ENCODE assay signal across 8 cellular contexts in genomic region chr15:78061963-78062427, GRCh38. TPM values are rescaled to one million over a fixed set of nuclear protein-coding genes. Genes with fewer than 3 reads are reported as not detected.
DNase-seq lines count a peak whose midpoint lies in the region; ATAC-seq and TF ChIP-seq lines count a peak whose summit lies in the region.

No MANE protein-coding gene starts in this region.

- H3K9me3 ChIP-seq in gastroesophageal sphincter, result no peaks in the 10 kb centered on the region

- peaks cover 16 to 98% (median 69%) of the 10 kb centered on the region in 3 donors for H3K4me1 ChIP-seq in gastroesophageal sphincter

- no peak for TF ChIP-seq POLR2A in gastroesophageal sphincter (IDR thresholded peaks at IDR 0.05)

- CTCF ChIA-PET in activated CD4-positive, alpha-beta T cell treated with anti-CD3 and anti-CD28 coated beads for 36 hours (lab: Charles Lee), result interaction anchor here (0.9 to 5.4 kb wide), 5 partner anchors 9 to 73 kb away, joined by 3 to 34 read pairs (median 6); no protein-coding TSS in a partner anchor
- CTCF ChIA-PET in activated B cell treated with CpG ODN at 0.5 μM for 24 hours (lab: Charles Lee), result interaction anchor here (1.4 kb wide), 1 partner anchor 14 kb away, joined by 3 read pairs; no protein-coding TSS in a partner anchor

- H3K4me1 Mint-ChIP-seq in activated CD4-positive, alpha-beta T cell treated with anti-CD3 and anti-CD28 coated beads for 36 hours, result peaks cover 47% of the 10 kb centered on the region
- peaks cover 50% of the 10 kb centered on the region for H3K4me1 Mint-ChIP-seq in activated B cell treated with CpG ODN at 0.5 μM for 24 hours

- no peak for TF ChIP-seq CTCF in activated B cell treated with CpG ODN at 0.5 μM for 24 hours (IDR thresholded peaks at IDR 0.05)
- TF ChIP-seq CTCF in gastroesophageal sphincter (IDR thresholded peaks at IDR 0.05), result no peak

- POLR2A ChIA-PET in activated CD4-positive, alpha-beta T cell treated with anti-CD3 and anti-CD28 coated beads for 36 hours (lab: Charles Lee), result interaction anchor here (0.8 to 1.6 kb wide), 4 partner anchors 10 to 27 kb away, joined by 4 to 6 read pairs (median 6); no protein-coding TSS in a partner anchor
- POLR2A ChIA-PET in activated B cell treated with CpG ODN at 0.5 μM for 24 hours (lab: Charles Lee), result interaction anchor here (0.6 to 1.5 kb wide), 4 partner anchors 12 to 112 kb away, joined by 3 to 8 read pairs (median 3); no protein-coding TSS in a partner anchor

- peak overlapping the region; percentile 77 for H3K27ac Mint-ChIP-seq in activated CD4-positive, alpha-beta T cell treated with anti-CD3 and anti-CD28 coated beads for 36 hours
- H3K27ac Mint-ChIP-seq in activated B cell treated with CpG ODN at 0.5 μM for 24 hours, result peak overlapping the region; percentile 19

- H3K27ac ChIP-seq in gastroesophageal sphincter, result peak overlapping the region in 3 of 4 donors; percentile 62 to 80 (median 75)

- H3K36me3 ChIP-seq in gastroesophageal sphincter, result no peaks in the 10 kb centered on the region

- H3K36me3 Mint-ChIP-seq in activated CD4-positive, alpha-beta T cell treated with anti-CD3 and anti-CD28 coated beads for 36 hours (ENCODE audit: low read depth), result peaks cover 7% of the 10 kb centered on the region
- H3K36me3 Mint-ChIP-seq in activated B cell treated with CpG ODN at 0.5 μM for 24 hours (ENCODE audit: low read depth), result no peaks in the 10 kb centered on the region

- no peaks in the 10 kb centered on the region for H3K27me3 ChIP-seq in gastroesophageal sphincter

- TF ChIP-seq EP300 in gastroesophageal sphincter (IDR thresholded peaks at IDR 0.05), result no peak

- WGBS in gastroesophageal sphincter (ENCODE audit: low coverage in 1 of 2), 2 donors, result 3 to 16% methylated on average over 3 to 6 of the region's 6 CpGs

- no peaks in the 10 kb centered on the region for H3K27me3 Mint-ChIP-seq in activated CD4-positive, alpha-beta T cell treated with anti-CD3 and anti-CD28 coated beads for 36 hours
- no peaks in the 10 kb centered on the region for H3K27me3 Mint-ChIP-seq in activated B cell treated with CpG ODN at 0.5 μM for 24 hours

- peak; percentile 75 for ATAC-seq in activated CD4-positive, alpha-beta T cell treated with anti-CD3 and anti-CD28 coated beads for 36 hours
- ATAC-seq in HG03342 (IDR thresholded peaks at IDR 0.05; ENCODE audit: unreplicated experiment) (peak; percentile 47), activated B cell treated with CpG ODN at 0.5 μM for 24 hours (ENCODE audit: low read depth) (no peak), gastroesophageal sphincter (no peak), GM18517 (IDR thresholded peaks at IDR 0.05; ENCODE audit: unreplicated experiment) (no peak)

- intact Hi-C loops in activated CD4-positive, alpha-beta T cell treated with anti-CD3 and anti-CD28 coated beads for 36 hours (cut with DNase I, micrococcal nuclease), result loop anchor here in 1 of 2 experiments (1.0 kb wide), 1 partner anchor 10 kb away; no protein-coding TSS in a partner anchor
- intact Hi-C loops in activated B cell treated with CpG ODN at 0.5 μM for 24 hours (cut with micrococcal nuclease), result no loop called here

- peak overlapping the region in 1 of 2 donors; percentile 18 for H3K4me3 ChIP-seq in gastroesophageal sphincter

- peak; percentile 66 for DNase-seq in activated CD4-positive, alpha-beta T cell treated with anti-CD3 and anti-CD28 coated beads for 36 hours
- no peak for DNase-seq in activated CD4-positive, alpha-beta T cell treated with anti-CD3 and anti-CD28 coated beads, Interleukin-2, amount 50 U/mL, for 4 hours
- DNase-seq in activated B cell treated with CpG ODN at 0.5 μM for 24 hours (no peak), middle frontal gyrus (ENCODE audit: extremely low spot score, low spot score) (no peak)
- DNase-seq in stimulated activated CD4-positive, alpha-beta T cell treated with anti-CD3 and anti-CD28 coated beads, Interleukin-2, amount 100 ng/mL, for 4 hours (ENCODE audit: low read depth), result peak; percentile 51

- H3K4me3 Mint-ChIP-seq in activated CD4-positive, alpha-beta T cell treated with anti-CD3 and anti-CD28 coated beads for 36 hours, result peak overlapping the region; percentile 63
- H3K4me3 Mint-ChIP-seq in activated B cell treated with CpG ODN at 0.5 μM for 24 hours, result peak overlapping the region; percentile 22

- H3K9me3 Mint-ChIP-seq in activated CD4-positive, alpha-beta T cell treated with anti-CD3 and anti-CD28 coated beads for 36 hours (ENCODE audit: low read depth), result no peaks in the 10 kb centered on the region
- H3K9me3 Mint-ChIP-seq in activated B cell treated with CpG ODN at 0.5 μM for 24 hours, result no peaks in the 10 kb centered on the region

RNA-seq across cellular contexts. Expression of gene TBC1D2B, which starts 15.5 kb away (rescaled TPM):
- 10 to 100 TPM; 49.3 to 52.0 TPM for total RNA-seq in activated CD4-positive, alpha-beta T cell treated with anti-CD3 and anti-CD28 coated beads for 36 hours
- total RNA-seq in activated B cell treated with CpG ODN at 0.5 μM for 24 hours, result 12.9 and 13.7 TPM in 2 replicates
- total RNA-seq in gastroesophageal sphincter, result 10 to 100 TPM; 36.9 to 51.7 (median 46.5) TPM

RNA-seq across cellular contexts. Expression of gene SH2D7, which starts 30.4 kb away (rescaled TPM):
- not detected for total RNA-seq in activated CD4-positive, alpha-beta T cell treated with anti-CD3 and anti-CD28 coated beads for 36 hours
- total RNA-seq in activated B cell treated with CpG ODN at 0.5 μM for 24 hours, result not detected in 2 replicates
- not detected for total RNA-seq in gastroesophageal sphincter

Comparison
In these comparisons a context has a peak if more than half of its experiments do, and no peak if none do; other contexts are left out.
1. DNase-seq: peak in activated CD4-positive, alpha-beta T cell treated with anti-CD3 and anti-CD28 coated beads for 36 hours (single experiment) and stimulated activated CD4-positive, alpha-beta T cell treated with anti-CD3 and anti-CD28 coated beads, Interleukin-2, amount 100 ng/mL, for 4 hours (single experiment); none in activated CD4-positive, alpha-beta T cell treated with anti-CD3 and anti-CD28 coated beads, Interleukin-2, amount 50 U/mL, for 4 hours (0 of 2), activated B cell treated with CpG ODN at 0.5 μM for 24 hours (single experiment) and middle frontal gyrus (single experiment).
2. ATAC-seq: peak in activated CD4-positive, alpha-beta T cell treated with anti-CD3 and anti-CD28 coated beads for 36 hours (single experiment) and HG03342 (single experiment); none in activated B cell treated with CpG ODN at 0.5 μM for 24 hours (single experiment), gastroesophageal sphincter (single experiment) and GM18517 (single experiment).